ENCODE assay signal across 9 cellular contexts in genomic region chr6:161079566-161080262, GRCh38.
DNase-seq lines count a peak whose midpoint lies in the region; ATAC-seq, FAIRE-seq and TF ChIP-seq lines count a peak whose summit lies in the region.
"Had no signal": no experiment of that assay in that cellular context is flagged by ENCODE, and none has a peak within 500 bp of the region (broad histone marks: within the 10 kb centered on the region; RNA-seq: fewer than 3 reads in every experiment).

No MANE protein-coding gene starts in this region.

- peaks cover 16% of the 10 kb centered on the region for H3K36me3 Mint-ChIP-seq in activated T-cell treated with anti-CD3 and anti-CD28 coated beads, Interleukin-2, amount 50 U/mL, for 4 hours (ENCODE audit: insufficient read depth)

- H3K27me3 Mint-ChIP-seq in activated T-cell treated with anti-CD3 and anti-CD28 coated beads, Interleukin-2, amount 50 U/mL, for 4 hours (ENCODE audit: low read depth) = no peaks in the 10 kb centered on the region

- H3K4me1 ChIP-seq in kidney (ENCODE audit: control insufficient read depth in 1 of 2, insufficient read depth in 1 of 2, low read depth in 1 of 2, low read length in 2 of 2) = no peaks in the 10 kb centered on the region

- TF ChIP-seq POLR2A in GM12892 (IDR thresholded peaks at IDR 0.05; ENCODE audit: low read depth, low read length) = no peak

- H3K9me3 ChIP-seq in kidney (ENCODE audit: control insufficient read depth in 1 of 2, low read length in 2 of 2) = no peaks in the 10 kb centered on the region

- peak; percentile 80 for FAIRE-seq in RCC 7860 (lab: Jason Lieb, UNC)
- no peak for FAIRE-seq in GM12892 (lab: Jason Lieb, UNC)
- no peak for FAIRE-seq in kidney (lab: Jason Lieb, UNC)

- no peak overlapping the region for H3K27ac ChIP-seq in kidney (ENCODE audit: low read depth in 2 of 2, low read length in 2 of 2)

- intact Hi-C loops in kidney (cut with DNase I) = no loop called here

- no peak overlapping the region for H3K4me3 Mint-ChIP-seq in activated T-cell treated with anti-CD3 and anti-CD28 coated beads, Interleukin-2, amount 50 U/mL, for 4 hours

- no peak overlapping the region for H3K9ac ChIP-seq in kidney (ENCODE audit: low read length in 2 of 2)

- H3K4me1 Mint-ChIP-seq in activated T-cell treated with anti-CD3 and anti-CD28 coated beads, Interleukin-2, amount 50 U/mL, for 4 hours (ENCODE audit: low read depth) = peaks cover 6% of the 10 kb centered on the region

- peak; percentile 83 to 90 for ATAC-seq in activated T-cell treated with anti-CD3 and anti-CD28 coated beads, Interleukin-2, amount 50 U/mL, for 4 hours
- ATAC-seq in GM19035 (IDR thresholded peaks at IDR 0.05; ENCODE audit: unreplicated experiment) = no peak

- no peak for TF ChIP-seq CTCF in kidney (IDR thresholded peaks at IDR 0.05; ENCODE audit: borderline replicate concordance, extremely low read depth, insufficient read depth)

- peak; percentile 74 for DNase-seq in RCC 7860 (ENCODE audit: low spot score)
- DNase-seq in activated T-cell treated with anti-CD3 and anti-CD28 coated beads, Interleukin-2, amount 50 U/mL, for 4 hours = peak; percentile 54
- DNase-seq in hepatic stellate cell (ENCODE audit: low spot score) = peak; percentile 23
- peak; percentile 43 for DNase-seq in stimulated activated CD8-positive, alpha-beta memory T cell treated with anti-CD3 and anti-CD28 coated beads, Interleukin-4, amount 100 ng/mL, for 24 hours (ENCODE audit: low read depth)
- DNase-seq in SKM-1 (lab: John Stamatoyannopoulos, UW; ENCODE audit: unreplicated experiment) = no peak
- DNase-seq in GM12892 (ENCODE audit: insufficient read length) = no peak
- no peak for DNase-seq in kidney
- DNase-seq: amniotic stem cell had no signal

- H3K4me3 ChIP-seq in kidney (ENCODE audit: low read length in 2 of 2) = no peak overlapping the region

- H3K36me3 ChIP-seq in kidney (ENCODE audit: control insufficient read depth in 1 of 2, insufficient read depth in 2 of 2, low read length in 2 of 2) = peaks cover 27 to 34% of the 10 kb centered on the region in 2 donors

- no peaks in the 10 kb centered on the region for H3K9me3 Mint-ChIP-seq in activated T-cell treated with anti-CD3 and anti-CD28 coated beads, Interleukin-2, amount 50 U/mL, for 4 hours

Comparison
In these comparisons a context has a peak if more than half of its experiments do, and no peak if none do; other contexts are left out.
1. DNase-seq: peak in RCC 7860 (single experiment), activated T-cell treated with anti-CD3 and anti-CD28 coated beads, Interleukin-2, amount 50 U/mL, for 4 hours (single experiment), hepatic stellate cell (single experiment) and stimulated activated CD8-positive, alpha-beta memory T cell treated with anti-CD3 and anti-CD28 coated beads, Interleukin-4, amount 100 ng/mL, for 24 hours (single experiment); none in SKM-1 (single experiment), GM12892 (single experiment) and kidney (single experiment).